In the genomic region with DNA sequence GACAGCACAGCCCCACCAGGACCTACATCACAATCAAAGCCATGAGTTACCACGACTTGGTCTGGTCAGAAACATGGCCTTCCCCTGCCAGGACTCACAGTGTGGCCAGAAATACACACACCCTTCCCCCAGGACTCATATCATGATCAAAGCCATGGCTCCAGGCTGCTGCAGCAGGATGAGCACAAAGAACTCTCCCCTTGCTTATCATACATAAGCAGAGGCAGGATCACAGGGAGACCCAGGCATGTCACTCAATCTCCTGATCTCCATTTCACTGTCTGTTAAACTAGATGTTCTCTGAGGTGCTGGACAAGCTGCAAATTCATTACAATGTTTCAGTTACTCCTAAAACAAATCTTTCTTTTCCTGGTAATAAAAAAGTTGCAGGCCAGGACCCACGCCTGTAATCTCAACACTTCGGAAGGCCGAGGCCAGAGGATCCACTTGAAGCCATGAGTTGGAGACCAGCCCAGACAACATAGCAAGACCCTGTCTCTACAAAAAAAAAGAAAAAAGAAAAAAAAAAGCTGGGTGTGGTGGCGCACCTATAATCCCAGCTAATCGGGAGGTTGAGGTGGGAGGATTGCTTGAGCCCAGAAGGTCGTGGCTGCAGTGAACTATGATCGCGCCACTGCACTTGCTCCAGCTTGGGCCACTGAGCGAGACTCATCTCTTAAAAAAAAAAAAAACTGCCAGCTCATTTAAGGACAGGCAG, we compare ENCODE assay signal across 9 cellular contexts. TPM values are rescaled to one million over a fixed set of nuclear protein-coding genes. Genes with fewer than 3 reads are reported as not detected.
DNase-seq lines count a peak whose midpoint lies in the region; ATAC-seq, FAIRE-seq and TF ChIP-seq lines count a peak whose summit lies in the region.
"Had no signal": no experiment of that assay in that cellular context is flagged by ENCODE, and none has a peak within 500 bp of the region (broad histone marks: within the 10 kb centered on the region; RNA-seq: fewer than 3 reads in every experiment).

No MANE protein-coding gene starts in this region.

- POLR2A ChIA-PET in MCF 10A (lab: Yijun Ruan, JAX) = interaction anchor here (0.6 to 7.2 kb wide), 8 partner anchors 44 to 131 kb away, joined by 3 to 64 read pairs (median 5); a partner anchor contains a TSS

- DNase-seq in MCF 10A (ENCODE audit: unreplicated experiment) = no peak
- DNase-seq in breast epithelium (ENCODE audit: low spot score in 2 of 2) = no peak
- peak; percentile 19 for DNase-seq in RWPE2 (ENCODE audit: low spot score)
- DNase-seq in erythroblast (lab: John Stamatoyannopoulos, UW) = peak; percentile 80 to 92
- no peak for DNase-seq in stimulated activated naive B cell treated with anti-CD40 and anti-IgM and Interleukin-4, amounts not matched to agents 10 μg/mL and 1 μg/mL and 100 μg/mL, for 72 hours
- no peak for DNase-seq in SJCRH30
- no peak for DNase-seq in frontal cortex (ENCODE audit: low spot score in 2 of 2)

- CTCF ChIA-PET in MCF 10A (lab: Yijun Ruan, JAX) = interaction anchor here (0.6 to 1.5 kb wide), 7 partner anchors 33 to 203 kb away, joined by 3 to 8 read pairs (median 4); a partner anchor contains a TSS

- TF ChIP-seq CTCF in MCF 10A (IDR thresholded peaks at IDR 0.05; ENCODE audit: unreplicated experiment) (no peak), breast epithelium (IDR thresholded peaks at IDR 0.05) (no peak), RWPE2 (IDR thresholded peaks at IDR 0.05; ENCODE audit: poor library complexity, severe bottlenecking) (no peak)

- H3K27ac ChIP-seq in breast epithelium (no peak overlapping the region), RWPE2 (ENCODE audit: poor library complexity, severe bottlenecking) (peak overlapping the region; percentile 89), SJCRH30 (no peak overlapping the region)

- H3K27ac Mint-ChIP-seq in MCF 10A (ENCODE audit: low read depth, unreplicated experiment) = no peak overlapping the region
- no peak overlapping the region for H3K27ac Mint-ChIP-seq in stimulated activated naive B cell treated with anti-CD40 and anti-IgM and Interleukin-4, amounts not matched to agents 10 μg/mL and 1 μg/mL and 100 μg/mL, for 72 hours

- no peaks in the 10 kb centered on the region for H3K9me3 Mint-ChIP-seq in MCF 10A (ENCODE audit: unreplicated experiment)
- H3K9me3 Mint-ChIP-seq in stimulated activated naive B cell treated with anti-CD40 and anti-IgM and Interleukin-4, amounts not matched to agents 10 μg/mL and 1 μg/mL and 100 μg/mL, for 72 hours = no peaks in the 10 kb centered on the region

- peak overlapping the region; percentile 74 for H3K4me3 Mint-ChIP-seq in MCF 10A (ENCODE audit: unreplicated experiment)
- H3K4me3 Mint-ChIP-seq in stimulated activated naive B cell treated with anti-CD40 and anti-IgM and Interleukin-4, amounts not matched to agents 10 μg/mL and 1 μg/mL and 100 μg/mL, for 72 hours = peak overlapping the region; percentile 51 to 60

- H3K4me1 ChIP-seq in breast epithelium (peaks cover 1 to 4% of the 10 kb centered on the region in 2 donors), RWPE2 (ENCODE audit: insufficient read depth, poor library complexity, severe bottlenecking) (peaks cover 5% of the 10 kb centered on the region), SJCRH30 (peaks cover 16% of the 10 kb centered on the region)

- no peak for ATAC-seq in RWPE2 (ENCODE audit: low read depth)
- ATAC-seq in stimulated activated naive B cell treated with anti-CD40 and anti-IgM and Interleukin-4, amounts not matched to agents 10 μg/mL and 1 μg/mL and 100 μg/mL, for 72 hours (replicated peaks) = no peak
- ATAC-seq in GM21390 (IDR thresholded peaks at IDR 0.05; ENCODE audit: unreplicated experiment) = no peak

- no peaks in the 10 kb centered on the region for H3K9me3 ChIP-seq in breast epithelium
- H3K9me3 ChIP-seq in RWPE2 (ENCODE audit: severe bottlenecking) = no peaks in the 10 kb centered on the region
- H3K9me3 ChIP-seq in SJCRH30 (replicated peaks) = no peaks in the 10 kb centered on the region

- TF ChIP-seq POLR2A in breast epithelium (IDR thresholded peaks at IDR 0.05) = no peak
- peak; percentile 27 for TF ChIP-seq POLR2A in erythroblast (IDR thresholded peaks at IDR 0.05; ENCODE audit: low read length)

- no TSS peak for BruUV-seq in MCF 10A (replicated peaks; lab: Mats Ljungman, UMichigan)

- peaks cover 11% of the 10 kb centered on the region for H3K4me1 Mint-ChIP-seq in MCF 10A (ENCODE audit: insufficient read depth, unreplicated experiment)
- H3K4me1 Mint-ChIP-seq in stimulated activated naive B cell treated with anti-CD40 and anti-IgM and Interleukin-4, amounts not matched to agents 10 μg/mL and 1 μg/mL and 100 μg/mL, for 72 hours = peaks cover 28 to 38% of the 10 kb centered on the region in 2 donors

- H3K36me3 Mint-ChIP-seq in MCF 10A (ENCODE audit: insufficient read depth, unreplicated experiment) = no peaks in the 10 kb centered on the region
- no peaks in the 10 kb centered on the region for H3K36me3 Mint-ChIP-seq in stimulated activated naive B cell treated with anti-CD40 and anti-IgM and Interleukin-4, amounts not matched to agents 10 μg/mL and 1 μg/mL and 100 μg/mL, for 72 hours

- H3K27me3 Mint-ChIP-seq in MCF 10A (ENCODE audit: insufficient read depth, unreplicated experiment) = no peaks in the 10 kb centered on the region
- no peaks in the 10 kb centered on the region for H3K27me3 Mint-ChIP-seq in stimulated activated naive B cell treated with anti-CD40 and anti-IgM and Interleukin-4, amounts not matched to agents 10 μg/mL and 1 μg/mL and 100 μg/mL, for 72 hours

- H3K36me3 ChIP-seq in breast epithelium (no peaks in the 10 kb centered on the region), RWPE2 (ENCODE audit: low read depth) (peaks cover 23% of the 10 kb centered on the region; the same call in 1 of the 2 replicates), SJCRH30 (no peaks in the 10 kb centered on the region)

- intact Hi-C loops in MCF 10A (cut with micrococcal nuclease) (loop anchor here (10.0 kb wide), 1 partner anchor 129 kb away; a partner anchor contains a TSS), breast epithelium (cut with DNase I; ENCODE audit: low total_unique reads) (no loop called here)

- H3K4me3 ChIP-seq in breast epithelium = no peak overlapping the region
- H3K4me3 ChIP-seq in RWPE2 (ENCODE audit: severe bottlenecking) = peak overlapping the region; percentile 38
- no peak overlapping the region for H3K4me3 ChIP-seq in SJCRH30

- FAIRE-seq in frontal cortex (lab: Jason Lieb, UNC) = no peak

- H3K27me3 ChIP-seq in breast epithelium (no peaks in the 10 kb centered on the region), RWPE2 (ENCODE audit: insufficient read depth, poor library complexity, severe bottlenecking) (no peaks in the 10 kb centered on the region), SJCRH30 (no peaks in the 10 kb centered on the region)

RNA-seq across cellular contexts. Expression of a gene that starts 1.2 kb away (rescaled TPM):
- total RNA-seq in MCF 10A (2022) (3.4 and 4.6 TPM in 2 replicates), breast epithelium (1 to 10 TPM; 1.8 to 6.9 (median 5.2) TPM), frontal cortex (22.0 TPM)
- 8.0 and 8.3 TPM in 2 replicates for total RNA-seq in SJCRH30 (2014; rRNA removed; shearing (Covaris generic))

RNA-seq across cellular contexts. Expression of a gene that starts 8.2 kb away (rescaled TPM):
- total RNA-seq in MCF 10A (2022) = 1.5 and 3.8 TPM in 2 replicates
- total RNA-seq in breast epithelium = under 1 TPM in 1 of 3 donors, not detected in 2; 0.44 TPM
- total RNA-seq in SJCRH30 (2014; rRNA removed; shearing (Covaris generic)) = 0.14 TPM in 1 of 2 replicates, not detected in the other
- not detected for total RNA-seq in frontal cortex
- total RNA-seq: posterior vena cava had no signal

RNA-seq across cellular contexts. Expression of a gene that starts 39.7 kb away (rescaled TPM):
- 44.2 and 60.5 TPM in 2 replicates for total RNA-seq in MCF 10A (2022)
- total RNA-seq in breast epithelium = 10 to 100 TPM in 2 of 3 donors, under 1 TPM in 1; 0.48 to 18.6 (median 12.5) TPM
- total RNA-seq in SJCRH30 (2014; rRNA removed; shearing (Covaris generic)) = 1.5 and 2.0 TPM in 2 replicates
- 1.2 TPM for total RNA-seq in frontal cortex

RNA-seq across cellular contexts. Expression of a gene that starts 51.4 kb away (rescaled TPM):
- total RNA-seq in MCF 10A (2022) (131 and 170 TPM in 2 replicates), breast epithelium (10 to 100 TPM; 65.6 to 90.1 (median 77.0) TPM), frontal cortex (81.1 TPM)
- total RNA-seq in SJCRH30 (2014; rRNA removed; shearing (Covaris generic)) = 74.9 and 78.1 TPM in 2 replicates

RNA-seq across cellular contexts. Expression of a gene that starts 54.1 kb away (rescaled TPM):
- total RNA-seq in MCF 10A (2022) (383 and 413 TPM in 2 replicates), breast epithelium (100 to 1,000 TPM; 163 to 230 (median 180) TPM), frontal cortex (149 TPM)
- total RNA-seq in SJCRH30 (2014; rRNA removed; shearing (Covaris generic)) = 137 and 162 TPM in 2 replicates

Comparison
In these comparisons a context has a peak if more than half of its experiments do, and no peak if none do; other contexts are left out.
1. DNase-seq: peak in RWPE2 (single experiment) and erythroblast (2 of 2); none in MCF 10A (single experiment), breast epithelium (0 of 2), stimulated activated naive B cell treated with anti-CD40 and anti-IgM and Interleukin-4, amounts not matched to agents 10 μg/mL and 1 μg/mL and 100 μg/mL, for 72 hours (single experiment), SJCRH30 (0 of 2) and frontal cortex (0 of 2).